ENCODE assay signal across 11 cellular contexts in genomic region chr21:45318556-45319341, GRCh38. TPM values are rescaled to one million over a fixed set of nuclear protein-coding genes. Genes with fewer than 3 reads are reported as not detected.
DNase-seq lines count a peak whose midpoint lies in the region; ATAC-seq and TF ChIP-seq lines count a peak whose summit lies in the region.
"Had no signal": no experiment of that assay in that cellular context is flagged by ENCODE, and none has a peak within 500 bp of the region (broad histone marks: within the 10 kb centered on the region; RNA-seq: fewer than 3 reads in every experiment).

No MANE protein-coding gene starts in this region.

- H3K27ac ChIP-seq in adipose tissue (ENCODE audit: low read depth, low read length) (peak overlapping the region; percentile 31), left ventricle myocardium inferior (replicated peaks) (peak overlapping the region; percentile 87)

- no peaks in the 10 kb centered on the region for H3K36me3 Mint-ChIP-seq in progenitor cell of endocrine pancreas (ENCODE audit: insufficient read depth)

- H3K9me3 Mint-ChIP-seq in progenitor cell of endocrine pancreas (ENCODE audit: low read depth): peaks cover 9% of the 10 kb centered on the region

- peaks cover 62% of the 10 kb centered on the region for H3K4me1 ChIP-seq in left ventricle myocardium inferior

- intact Hi-C loops in left ventricle myocardium inferior (cut with micrococcal nuclease): no loop called here

- no peak overlapping the region for H3K4me3 ChIP-seq in left ventricle myocardium inferior

- H3K9me3 ChIP-seq in left ventricle myocardium inferior (replicated peaks): no peaks in the 10 kb centered on the region

- H3K4me3 Mint-ChIP-seq in progenitor cell of endocrine pancreas (ENCODE audit: low read depth): no peak overlapping the region

- H3K27me3 Mint-ChIP-seq in progenitor cell of endocrine pancreas: no peaks in the 10 kb centered on the region

- no peak for TF ChIP-seq CTCF in left ventricle myocardium inferior (IDR thresholded peaks at IDR 0.05; ENCODE audit: borderline replicate concordance)
- TF ChIP-seq CTCF in progenitor cell of endocrine pancreas (IDR thresholded peaks at IDR 0.05; ENCODE audit: unreplicated experiment): no peak

- H3K27me3 ChIP-seq in left ventricle myocardium inferior (ENCODE audit: low read depth): no peaks in the 10 kb centered on the region

- H3K4me1 Mint-ChIP-seq in progenitor cell of endocrine pancreas (ENCODE audit: low read depth): peaks cover 14% of the 10 kb centered on the region

- H3K36me3 ChIP-seq in left ventricle myocardium inferior: no peaks in the 10 kb centered on the region

- DNase-seq in ELF-1 (ENCODE audit: low read depth, low spot score): peak; percentile 94
- DNase-seq in left ventricle myocardium inferior: peak; percentile 85
- DNase-seq in progenitor cell of endocrine pancreas (ENCODE audit: low spot score, unreplicated experiment): no peak
- DNase-seq in NAMALWA (ENCODE audit: low spot score): no peak
- no peak for DNase-seq in DMS53 (lab: John Stamatoyannopoulos, UW)
- no peak for DNase-seq in stimulated activated CD4-positive, alpha-beta T cell treated with anti-CD3 and anti-CD28 coated beads, Interleukin-4, amount 100 ng/mL, for 4 hours
- DNase-seq: anterior cingulate cortex, DND-41, NCI-H524 had no signal

- no peak for ATAC-seq in HG02870 (IDR thresholded peaks at IDR 0.05; ENCODE audit: unreplicated experiment)

- H3K27ac Mint-ChIP-seq in progenitor cell of endocrine pancreas: peak overlapping the region; percentile 89

- 59 to 68% (median 62%) methylated on average over 22 of the region's 22 CpGs for WGBS in adipose tissue, 3 donors

RNA-seq across cellular contexts. Expression of gene POFUT2, which starts 31.1 kb away (rescaled TPM):
- polyA plus RNA-seq in adipose tissue: 10 to 100 TPM; 13.7 to 23.3 (median 15.9) TPM
- 20.9 TPM for total RNA-seq in left ventricle myocardium inferior
- total RNA-seq in progenitor cell of endocrine pancreas: 47.8 and 51.5 TPM in 2 replicates

Comparison
In these comparisons a context has a peak if more than half of its experiments do, and no peak if none do; other contexts are left out.
1. DNase-seq: peak in ELF-1 (single experiment) and left ventricle myocardium inferior (single experiment); none in progenitor cell of endocrine pancreas (single experiment), NAMALWA (single experiment), DMS53 (single experiment) and stimulated activated CD4-positive, alpha-beta T cell treated with anti-CD3 and anti-CD28 coated beads, Interleukin-4, amount 100 ng/mL, for 4 hours (0 of 2).